ENCODE assay signal across 1 cellular context in the genomic region with DNA sequence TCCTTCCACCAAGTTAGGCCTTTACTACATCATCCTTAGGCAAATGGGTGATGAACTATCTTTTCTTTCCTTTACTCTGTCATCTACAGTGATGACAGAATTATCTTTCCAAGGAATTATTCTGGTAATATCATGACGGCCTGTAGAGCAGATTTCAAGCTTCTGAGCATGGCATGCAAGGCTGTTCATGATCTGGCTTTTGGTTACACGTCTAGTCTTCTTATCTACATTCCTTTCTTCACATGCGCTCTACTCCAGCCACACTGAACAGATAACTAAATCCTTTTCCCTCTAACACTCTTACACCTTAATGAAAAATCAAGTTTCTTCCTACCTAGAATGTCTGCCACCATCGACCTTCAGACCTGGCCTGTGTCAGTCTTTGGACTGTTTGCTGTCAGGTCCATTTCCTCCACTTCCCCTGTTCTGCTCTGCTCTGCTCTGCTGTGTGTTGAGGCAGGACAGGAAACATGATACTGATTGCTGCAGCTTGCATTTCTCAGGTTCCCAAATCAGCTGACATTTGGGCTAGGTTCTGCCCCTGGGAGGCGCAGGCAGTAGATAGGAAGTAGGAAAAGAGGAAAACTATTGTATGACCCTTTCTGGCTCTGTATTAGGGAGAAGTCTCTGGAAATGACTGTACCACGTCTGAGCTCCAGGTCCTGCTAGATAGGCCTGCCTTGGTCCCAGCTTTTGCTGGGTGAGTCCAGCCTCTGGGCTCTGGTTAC.
TF ChIP-seq lines count a peak whose summit lies in the region.

No MANE protein-coding gene starts in this region.

TF ChIP-seq in WTC11, 78 proteins besides CTCF, POLR2A, EP300 and RAD21 (continued from another document):
- TF ChIP-seq, protein P1, sequence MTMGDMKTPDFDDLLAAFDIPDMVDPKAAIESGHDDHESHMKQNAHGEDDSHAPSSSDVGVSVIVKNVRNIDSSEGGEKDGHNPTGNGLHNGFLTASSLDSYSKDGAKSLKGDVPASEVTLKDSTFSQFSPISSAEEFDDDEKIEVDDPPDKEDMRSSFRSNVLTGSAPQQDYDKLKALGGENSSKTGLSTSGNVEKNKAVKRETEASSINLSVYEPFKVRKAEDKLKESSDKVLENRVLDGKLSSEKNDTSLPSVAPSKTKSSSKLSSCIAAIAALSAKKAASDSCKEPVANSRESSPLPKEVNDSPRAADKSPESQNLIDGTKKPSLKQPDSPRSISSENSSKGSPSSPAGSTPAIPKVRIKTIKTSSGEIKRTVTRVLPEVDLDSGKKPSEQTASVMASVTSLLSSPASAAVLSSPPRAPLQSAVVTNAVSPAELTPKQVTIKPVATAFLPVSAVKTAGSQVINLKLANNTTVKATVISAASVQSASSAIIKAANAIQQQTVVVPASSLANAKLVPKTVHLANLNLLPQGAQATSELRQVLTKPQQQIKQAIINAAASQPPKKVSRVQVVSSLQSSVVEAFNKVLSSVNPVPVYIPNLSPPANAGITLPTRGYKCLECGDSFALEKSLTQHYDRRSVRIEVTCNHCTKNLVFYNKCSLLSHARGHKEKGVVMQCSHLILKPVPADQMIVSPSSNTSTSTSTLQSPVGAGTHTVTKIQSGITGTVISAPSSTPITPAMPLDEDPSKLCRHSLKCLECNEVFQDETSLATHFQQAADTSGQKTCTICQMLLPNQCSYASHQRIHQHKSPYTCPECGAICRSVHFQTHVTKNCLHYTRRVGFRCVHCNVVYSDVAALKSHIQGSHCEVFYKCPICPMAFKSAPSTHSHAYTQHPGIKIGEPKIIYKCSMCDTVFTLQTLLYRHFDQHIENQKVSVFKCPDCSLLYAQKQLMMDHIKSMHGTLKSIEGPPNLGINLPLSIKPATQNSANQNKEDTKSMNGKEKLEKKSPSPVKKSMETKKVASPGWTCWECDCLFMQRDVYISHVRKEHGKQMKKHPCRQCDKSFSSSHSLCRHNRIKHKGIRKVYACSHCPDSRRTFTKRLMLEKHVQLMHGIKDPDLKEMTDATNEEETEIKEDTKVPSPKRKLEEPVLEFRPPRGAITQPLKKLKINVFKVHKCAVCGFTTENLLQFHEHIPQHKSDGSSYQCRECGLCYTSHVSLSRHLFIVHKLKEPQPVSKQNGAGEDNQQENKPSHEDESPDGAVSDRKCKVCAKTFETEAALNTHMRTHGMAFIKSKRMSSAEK (CRISPR knock-in tag; IDR thresholded peaks at IDR 0.05; ENCODE audit: borderline replicate concordance), result no peak
- TF ChIP-seq TCF7 (CRISPR knock-in tag; IDR thresholded peaks at IDR 0.05; ENCODE audit: low read depth) (no peak), ZNF317 (CRISPR knock-in tag; IDR thresholded peaks at IDR 0.05; ENCODE audit: borderline replicate concordance, low read depth) (no peak)
- TF ChIP-seq, protein P2, sequence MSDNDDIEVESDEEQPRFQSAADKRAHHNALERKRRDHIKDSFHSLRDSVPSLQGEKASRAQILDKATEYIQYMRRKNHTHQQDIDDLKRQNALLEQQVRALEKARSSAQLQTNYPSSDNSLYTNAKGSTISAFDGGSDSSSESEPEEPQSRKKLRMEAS (CRISPR knock-in tag; IDR thresholded peaks at IDR 0.05), result no peak
TF ChIP-seq in WTC11: peak in this region for 0.
